In genomic region chr20:39277185-39277584, GRCh38 we compare ENCODE assay signal across 35 cellular contexts.
"Had no signal": no experiment of that assay in that cellular context is flagged by ENCODE, and none has a peak within 500 bp of the region (broad histone marks: within the 10 kb centered on the region; RNA-seq: fewer than 3 reads in every experiment).

No MANE protein-coding gene starts in this region.

- H3K4me3 ChIP-seq: MG63 had no signal

- H3K36me3 ChIP-seq: MG63 had no signal

- DNase-seq: Karpas-422, Kasumi-1, MG63, MM.1S, MV-4-11, NCI-H1048, NCI-H1092, NCI-H1092 treated with DMSO at 0.1 percent for 48 hours, NCI-H1105, NCI-H1105 treated with DMSO at 0.1 percent for 48 hours, NCI-H1417, NCI-H1417 treated with DMSO at 0.1 percent for 48 hours, NCI-H1436, NCI-H1436 treated with DMSO at 0.1 percent for 48 hours, NCI-H146, NCI-H1694, NCI-H1694 treated with DMSO at 0.1 percent for 48 hours, NCI-H187, NCI-H187 treated with DMSO at 0.1 percent for 48 hours, NCI-H2029, NCI-H2029 treated with DMSO at 0.1 percent for 48 hours, NCI-H2081, NCI-H2081 treated with DMSO at 0.1 percent for 48 hours, NCI-H2107, NCI-H2171, NCI-H2171 treated with DMSO at 0.1 percent for 48 hours, NCI-H2227 treated with DMSO at 0.1 percent for 48 hours, NCI-H226, NCI-H345, NCI-H446, NCI-H446 treated with DMSO at 0.1 percent for 48 hours, NCI-H510A, NCI-H510A treated with DMSO at 0.1 percent for 48 hours, NCI-H524, NCI-H524 treated with DMSO at 0.1 percent for 48 hours had no signal
